ENCODE assay signal across 8 cellular contexts in genomic region chr2:27627963-27628766, GRCh38. TPM values are rescaled to one million over a fixed set of nuclear protein-coding genes. Genes with fewer than 3 reads are reported as not detected.
DNase-seq lines count a peak whose midpoint lies in the region; ATAC-seq and TF ChIP-seq lines count a peak whose summit lies in the region.

No MANE protein-coding gene starts in this region.

- 2% methylated on average over 21 of the region's 21 CpGs for WGBS in prostate gland

- intact Hi-C loops in prostate gland (cut with DNase I) = no loop called here

- H3K4me3 ChIP-seq in AG09309 (ENCODE audit: control insufficient read depth, low read depth, low read length) (peak overlapping the region; percentile 70), prostate gland (peak overlapping the region; percentile 69 to 79)

- ATAC-seq in GM18868 (IDR thresholded peaks at IDR 0.05; ENCODE audit: unreplicated experiment) = peak; percentile 22
- peak; percentile 20 for ATAC-seq in HG03378 (IDR thresholded peaks at IDR 0.05; ENCODE audit: unreplicated experiment)

- TF ChIP-seq CTCF in AG09309 (IDR thresholded peaks at IDR 0.05; ENCODE audit: control insufficient read depth, insufficient read depth, low read depth, low read length, missing control alignments) (no peak), prostate gland (IDR thresholded peaks at IDR 0.05) (no peak), nephron progenitor cell (IDR thresholded peaks at IDR 0.05) (no peak)

- TF ChIP-seq POLR2A in prostate gland (IDR thresholded peaks at IDR 0.05) = peak; percentile 18

- no peaks in the 10 kb centered on the region for H3K27me3 Mint-ChIP-seq in nephron progenitor cell (ENCODE audit: low read depth, poor library complexity)

- H3K36me3 Mint-ChIP-seq in nephron progenitor cell (ENCODE audit: low read depth) = peaks cover 22% of the 10 kb centered on the region

- no peak overlapping the region for H3K4me3 Mint-ChIP-seq in nephron progenitor cell

- no peak overlapping the region for H3K27ac Mint-ChIP-seq in nephron progenitor cell

- H3K27ac ChIP-seq in prostate gland = peak overlapping the region; percentile 82 to 85

- peaks cover 11% of the 10 kb centered on the region for H3K4me1 ChIP-seq in prostate gland (replicated peaks)

- no peaks in the 10 kb centered on the region for H3K36me3 ChIP-seq in prostate gland

- DNase-seq in AG09309 (ENCODE audit: low read depth) = peak; percentile 69
- peak; percentile 25 for DNase-seq in T1000 (lab: John Stamatoyannopoulos, UW)
- DNase-seq in glomerular visceral epithelial cell (ENCODE audit: extremely low spot score) = peak; percentile 93
- DNase-seq in prostate gland (ENCODE audit: low spot score) = peak; percentile 10
- DNase-seq in nephron progenitor cell = no peak
- no peak for DNase-seq in NCI-H446 (lab: John Stamatoyannopoulos, UW)

- peaks cover 10% of the 10 kb centered on the region for H3K4me1 Mint-ChIP-seq in nephron progenitor cell

- no peaks in the 10 kb centered on the region for H3K9me3 Mint-ChIP-seq in nephron progenitor cell

- no peaks in the 10 kb centered on the region for H3K9me3 ChIP-seq in prostate gland

- no peaks in the 10 kb centered on the region for H3K27me3 ChIP-seq in prostate gland (replicated peaks; ENCODE audit: insufficient read depth)

RNA-seq across cellular contexts. Expression of gene CCDC121, which starts 0.6 kb away (rescaled TPM):
- total RNA-seq in prostate gland = 1 to 10 TPM; 6.2 to 8.3 TPM

RNA-seq across cellular contexts. Expression of gene GPN1, which starts 0.7 kb away (rescaled TPM):
- total RNA-seq in prostate gland = 10 to 100 TPM; 27.7 to 34.5 TPM

RNA-seq across cellular contexts. Expression of gene SUPT7L, which starts 35.2 kb away (rescaled TPM):
- 10 to 100 TPM; 18.6 to 34.2 TPM for total RNA-seq in prostate gland

RNA-seq across cellular contexts. Expression of gene SLC4A1AP, which starts 35.5 kb away (rescaled TPM):
- 10 to 100 TPM; 19.8 to 37.9 TPM for total RNA-seq in prostate gland

RNA-seq across cellular contexts. Expression of gene ZNF512, which starts 45.3 kb away (rescaled TPM):
- 10 to 100 TPM; 31.4 to 55.6 TPM for total RNA-seq in prostate gland

Comparison
In these comparisons a context has a peak if more than half of its experiments do, and no peak if none do; other contexts are left out.
1. DNase-seq: peak in AG09309 (single experiment), T1000 (single experiment), glomerular visceral epithelial cell (single experiment) and prostate gland (single experiment); none in nephron progenitor cell (single experiment) and NCI-H446 (0 of 2).